Comparison of ENCODE assay signal across 8 cellular contexts in genomic region chr17:80474231-80474932, GRCh38. TPM values are rescaled to one million over a fixed set of nuclear protein-coding genes. Genes with fewer than 3 reads are reported as not detected.
A peak's percentile ranks its signal among the peaks of the same experiment; 100 is the strongest.
DNase-seq lines count a peak whose midpoint lies in the region; ATAC-seq, FAIRE-seq and TF ChIP-seq lines count a peak whose summit lies in the region.

No MANE protein-coding gene starts in this region.

- H3K36me3 ChIP-seq in keratinocyte (ENCODE audit: control insufficient read depth in 2 of 2, extremely low read depth in 1 of 2, insufficient read depth in 2 of 2, low read length in 2 of 2) = no peaks in the 10 kb centered on the region

- H2AFZ ChIP-seq in keratinocyte (ENCODE audit: control insufficient read depth, low read length) = no peak overlapping the region

- FAIRE-seq in keratinocyte (lab: Jason Lieb, UNC) = no peak

- no peak overlapping the region for H3K27ac ChIP-seq in keratinocyte (ENCODE audit: control insufficient read depth, insufficient read depth, low read length)

- H3K36me3 Mint-ChIP-seq in activated naive CD4-positive, alpha-beta T cell treated with anti-CD3 and anti-CD28 coated beads, Interleukin-2, amount 50 U/mL, for 72 hours = peaks cover 0 to 38% of the 10 kb centered on the region in 2 donors

- no peaks in the 10 kb centered on the region for H3K79me2 ChIP-seq in keratinocyte (ENCODE audit: control insufficient read depth, insufficient read depth, low read length)

- peak; percentile 25 for DNase-seq in activated CD4-positive, alpha-beta T cell treated with anti-CD3 and anti-CD28 coated beads for 48 hours
- no peak for DNase-seq in activated CD4-positive, alpha-beta T cell treated with anti-CD3 and anti-CD28 coated beads for 1 hour
- DNase-seq in NCI-H2227 (lab: John Stamatoyannopoulos, UW; ENCODE audit: unreplicated experiment) (peak; percentile 53), keratinocyte (ENCODE audit: low read depth, low spot score) (no peak), NCI-H128 (lab: John Stamatoyannopoulos, UW; ENCODE audit: unreplicated experiment) (no peak)
- no peak for DNase-seq in activated naive CD4-positive, alpha-beta T cell treated with anti-CD3 and anti-CD28 coated beads, Interleukin-2, amount 50 U/mL, for 72 hours (ENCODE audit: low spot score in 2 of 2)
- no peak for DNase-seq in stimulated activated CD4-positive, alpha-beta T cell treated with anti-CD3 and anti-CD28 coated beads, Interleukin-1b, Interleukin-23, amount 100 ng/mL, for 48 hours

- peak; percentile 15 to 29 for ATAC-seq in activated naive CD4-positive, alpha-beta T cell treated with anti-CD3 and anti-CD28 coated beads, Interleukin-2, amount 50 U/mL, for 72 hours
- no peak for ATAC-seq in HG02870 (IDR thresholded peaks at IDR 0.05; ENCODE audit: unreplicated experiment)

- peak overlapping the region; percentile 57 for H3K4me2 ChIP-seq in keratinocyte (ENCODE audit: control insufficient read depth, extremely low read depth, insufficient read depth, low read depth, low read length)

- peak in 2 of 3 experiments; percentile 9 to 51 for TF ChIP-seq CTCF in keratinocyte (optimal IDR thresholded peaks at IDR 0.05 in 1 of 3, IDR thresholded peaks at IDR 0.05 in 1 of 3, conservative IDR thresholded peaks at IDR 0.05 in 1 of 3; ENCODE audit: extremely low read depth in 1 of 3, insufficient read depth in 2 of 3, low read length in 3 of 3)

- H3K9ac ChIP-seq in keratinocyte (ENCODE audit: control insufficient read depth, extremely low read depth, insufficient read depth, low read length) = no peak overlapping the region

- H3K4me1 ChIP-seq in keratinocyte (ENCODE audit: control insufficient read depth, extremely low read depth, insufficient read depth, low read length) = peaks cover 7% of the 10 kb centered on the region

- H3K9me1 ChIP-seq in keratinocyte (ENCODE audit: control insufficient read depth, extremely low read depth, insufficient read depth, low read length) = no peaks in the 10 kb centered on the region

- no peaks in the 10 kb centered on the region for H3K9me3 ChIP-seq in keratinocyte (ENCODE audit: control insufficient read depth, low read depth, low read length)

- H4K20me1 ChIP-seq in keratinocyte (ENCODE audit: control insufficient read depth, extremely low read depth, insufficient read depth, low read length) = peaks cover 3% of the 10 kb centered on the region

- H3K27ac Mint-ChIP-seq in activated naive CD4-positive, alpha-beta T cell treated with anti-CD3 and anti-CD28 coated beads, Interleukin-2, amount 50 U/mL, for 72 hours = peak overlapping the region; percentile 29 to 44

- dilution Hi-C loops in keratinocyte (cut with MboI; ENCODE audit: extremely low pct_ligation_motif_present, low sequenced_read_pairs) = no loop called here

- no peaks in the 10 kb centered on the region for H3K9me3 Mint-ChIP-seq in activated naive CD4-positive, alpha-beta T cell treated with anti-CD3 and anti-CD28 coated beads, Interleukin-2, amount 50 U/mL, for 72 hours

- peaks cover 95% of the 10 kb centered on the region for H3K27me3 ChIP-seq in keratinocyte (ENCODE audit: control insufficient read depth, extremely low read depth, insufficient read depth, low read length)

- peak overlapping the region in 1 of 3 experiments; percentile 11 for H3K4me3 ChIP-seq in keratinocyte (ENCODE audit: control insufficient read depth in 2 of 3, extremely low read depth in 1 of 3, insufficient read depth in 2 of 3, low read depth in 1 of 3, low read length in 3 of 3)

RNA-seq across cellular contexts. Expression of gene NPTX1, which starts 2.0 kb away (rescaled TPM):
- total RNA-seq in activated naive CD4-positive, alpha-beta T cell treated with anti-CD3 and anti-CD28 coated beads, Interleukin-2, amount 50 U/mL, for 72 hours = 100 to 1,000 TPM in 1 of 2 donors, 10 to 100 TPM in 1; 23.0 to 135 TPM
- polyA plus RNA-seq in keratinocyte = 0.01 to 0.03 TPM (median 0.02 TPM) in 3 replicates
- not detected for polyA plus RNA-seq in keratinocyte (2011; ENCODE audit: low read depth)
- not detected in 2 replicates for polyA plus RNA-seq in keratinocyte (2011; cell fraction: cytosol; rRNA removed)
- 0.01 and 0.04 TPM in 2 replicates for polyA plus RNA-seq in keratinocyte (2011; cell fraction: nucleus; rRNA removed)
- 0.08 and 0.13 TPM in 2 replicates for polyA plus RNA-seq in keratinocyte (2012; ENCODE audit: low replicate concordance)
- 0.26 TPM in 1 of 3 replicates, not detected in the others for polyA minus RNA-seq in keratinocyte
- 0.58 TPM for polyA minus RNA-seq in keratinocyte (2011; cell fraction: cytosol; rRNA and poly(A)+ RNA removed)
- polyA minus RNA-seq in keratinocyte (2011; cell fraction: nucleus; rRNA and poly(A)+ RNA removed) = not detected in 2 replicates

RNA-seq across cellular contexts. Expression of gene ENDOV, which starts 59.4 kb away (rescaled TPM):
- 10 to 100 TPM in 1 of 2 donors, 1 to 10 TPM in 1; 8.8 to 13.0 TPM for total RNA-seq in activated naive CD4-positive, alpha-beta T cell treated with anti-CD3 and anti-CD28 coated beads, Interleukin-2, amount 50 U/mL, for 72 hours
- 10.9 to 18.3 TPM (median 13.1 TPM) in 3 replicates for polyA plus RNA-seq in keratinocyte
- polyA plus RNA-seq in keratinocyte (2011; ENCODE audit: low read depth) = 6.7 TPM
- polyA plus RNA-seq in keratinocyte (2011; cell fraction: cytosol; rRNA removed) = 7.8 and 17.9 TPM in 2 replicates
- polyA plus RNA-seq in keratinocyte (2011; cell fraction: nucleus; rRNA removed) = 25.5 and 33.3 TPM in 2 replicates
- 14.6 and 20.3 TPM in 2 replicates for polyA plus RNA-seq in keratinocyte (2012; ENCODE audit: low replicate concordance)
- polyA minus RNA-seq in keratinocyte = 7.5 to 23.1 TPM (median 13.4 TPM) in 3 replicates
- 16.5 TPM for polyA minus RNA-seq in keratinocyte (2011; cell fraction: cytosol; rRNA and poly(A)+ RNA removed)
- 10.2 and 18.8 TPM in 2 replicates for polyA minus RNA-seq in keratinocyte (2011; cell fraction: nucleus; rRNA and poly(A)+ RNA removed)

Comparison
In these comparisons a context has a peak if more than half of its experiments do, and no peak if none do; other contexts are left out.
1. DNase-seq: peak in activated CD4-positive, alpha-beta T cell treated with anti-CD3 and anti-CD28 coated beads for 48 hours (single experiment) and NCI-H2227 (single experiment); none in activated CD4-positive, alpha-beta T cell treated with anti-CD3 and anti-CD28 coated beads for 1 hour (single experiment), activated naive CD4-positive, alpha-beta T cell treated with anti-CD3 and anti-CD28 coated beads, Interleukin-2, amount 50 U/mL, for 72 hours (0 of 2), keratinocyte (single experiment), NCI-H128 (single experiment) and stimulated activated CD4-positive, alpha-beta T cell treated with anti-CD3 and anti-CD28 coated beads, Interleukin-1b, Interleukin-23, amount 100 ng/mL, for 48 hours (single experiment).